Comparison of ENCODE assay signal across 20 cellular contexts in genomic region chr22:17331690-17332089, GRCh38. TPM values are rescaled to one million over a fixed set of nuclear protein-coding genes. Genes with fewer than 3 reads are reported as not detected.
DNase-seq lines count a peak whose midpoint lies in the region; ATAC-seq and TF ChIP-seq lines count a peak whose summit lies in the region.
"Had no signal": no experiment of that assay in that cellular context is flagged by ENCODE, and none has a peak within 500 bp of the region (broad histone marks: within the 10 kb centered on the region; RNA-seq: fewer than 3 reads in every experiment).

No MANE protein-coding gene starts in this region.

- peaks cover 55% of the 10 kb centered on the region for H3F3A ChIP-seq in DOHH2 (ENCODE audit: control insufficient read depth, insufficient read depth)
- H3F3A ChIP-seq in GM23338 (replicated peaks; ENCODE audit: low read depth), result peaks cover 9% of the 10 kb centered on the region; the same call in 1 of the 2 replicates

- no peaks in the 10 kb centered on the region for H3K9me3 ChIP-seq in DOHH2 (ENCODE audit: control insufficient read depth, insufficient read depth, low read length)
- H3K9me3 ChIP-seq in right lobe of liver, result no peaks in the 10 kb centered on the region
- no peaks in the 10 kb centered on the region for H3K9me3 ChIP-seq in tibial nerve
- H3K9me3 ChIP-seq: BLaER1 treated with 17β-estradiol and CSF1 and Interleukin-3, amounts not matched to agents 10 nM and 100 nM; Caco-2 had no signal

- peak overlapping the region; percentile 80 for H3K4me2 ChIP-seq in DOHH2 (ENCODE audit: low read length)
- H3K4me2 ChIP-seq in GM23338, result no peak overlapping the region

- H3K36me3 Mint-ChIP-seq in GM23338 (ENCODE audit: low read depth), result no peaks in the 10 kb centered on the region
- H3K36me3 Mint-ChIP-seq: CD8-positive, alpha-beta T cell had no signal

- TF ChIP-seq CTCF in DOHH2 (IDR thresholded peaks at IDR 0.05; ENCODE audit: low read depth, low read length, poor library complexity, severe bottlenecking) (no peak), GM23338 (conservative IDR thresholded peaks at IDR 0.05; ENCODE audit: low read depth in 2 of 2) (no peak), right lobe of liver (IDR thresholded peaks at IDR 0.05) (no peak), tibial nerve (IDR thresholded peaks at IDR 0.05) (no peak)

- peak overlapping the region; percentile 90; the same call in 1 of the 2 replicates for H2AFZ ChIP-seq in GM23338

- 25% methylated on average over 9 of the region's 9 CpGs for WGBS in right lobe of liver (ENCODE audit: insufficient coverage, low coverage, low lambda C conversion rate, missing lambda C conversion rate)
- 90 to 92% methylated on average over 9 of the region's 9 CpGs for WGBS in tibial nerve, 2 donors

- no peak for TF ChIP-seq EP300 in tibial nerve (IDR thresholded peaks at IDR 0.05)

- peaks cover 3% of the 10 kb centered on the region for H3K27me3 Mint-ChIP-seq in GM23338 (ENCODE audit: insufficient read depth, low read depth, poor library complexity)
- H3K27me3 Mint-ChIP-seq: B cell; CD4-positive, alpha-beta T cell had no signal

- H3K36me3 ChIP-seq in DOHH2 (ENCODE audit: control insufficient read depth, low read length) (no peaks in the 10 kb centered on the region), GM23338 (ENCODE audit: insufficient read depth) (no peaks in the 10 kb centered on the region), right lobe of liver (no peaks in the 10 kb centered on the region), tibial nerve (no peaks in the 10 kb centered on the region)
- H3K36me3 ChIP-seq: BLaER1 treated with 17β-estradiol and CSF1 and Interleukin-3, amounts not matched to agents 10 nM and 100 nM had no signal

- DNase-seq in GM23338 (ENCODE audit: low spot score) (no peak), right lobe of liver (peak; percentile 73 to 87 (median 86)), tibial nerve (ENCODE audit: low spot score in 2 of 2) (no peak), Kasumi-1 (lab: John Stamatoyannopoulos, UW) (no peak)
- DNase-seq: 8988T; AML-193; Caco-2; Calu3; CD4-positive, alpha-beta T cell; CD8-positive, alpha-beta T cell; DMS79 treated with DMSO at 0.1 percent for 48 hours; EL; GDM1 had no signal

- no peaks in the 10 kb centered on the region for H3K4me1 Mint-ChIP-seq in GM23338

- TF ChIP-seq POLR2A in right lobe of liver (IDR thresholded peaks at IDR 0.05) (no peak), tibial nerve (IDR thresholded peaks at IDR 0.05) (no peak)

- no peaks in the 10 kb centered on the region for H3K9me2 ChIP-seq in DOHH2 (replicated peaks; ENCODE audit: control insufficient read depth, low read length)
- no peaks in the 10 kb centered on the region for H3K9me2 ChIP-seq in GM23338 (ENCODE audit: insufficient read depth)

- H3K4me3 ChIP-seq in DOHH2 (ENCODE audit: low read length) (peak overlapping the region; percentile 45), GM23338 (no peak overlapping the region), right lobe of liver (no peak overlapping the region), tibial nerve (no peak overlapping the region)
- H3K4me3 ChIP-seq: BLaER1 treated with 17β-estradiol and CSF1 and Interleukin-3, amounts not matched to agents 10 nM and 100 nM; GM12878 had no signal

- H4K20me1 ChIP-seq in DOHH2 (ENCODE audit: control insufficient read depth, insufficient read depth, low read depth, low read length) (no peaks in the 10 kb centered on the region), GM23338 (replicated peaks; ENCODE audit: insufficient read depth) (no peaks in the 10 kb centered on the region)
- H4K20me1 ChIP-seq: BLaER1 treated with 17β-estradiol and CSF1 and Interleukin-3, amounts not matched to agents 10 nM and 100 nM had no signal

- H3K27ac Mint-ChIP-seq in GM23338, result no peak overlapping the region
- H3K27ac Mint-ChIP-seq: B cell; CD4-positive, alpha-beta T cell; CD8-positive, alpha-beta T cell had no signal

- H3K4me3 Mint-ChIP-seq in GM23338, result no peak overlapping the region
- H3K4me3 Mint-ChIP-seq: B cell; CD4-positive, alpha-beta T cell; CD8-positive, alpha-beta T cell had no signal

- ATAC-seq in GM23338 (no peak), right lobe of liver (peak; percentile 43 to 81 (median 65)), HG03432 (IDR thresholded peaks at IDR 0.05; ENCODE audit: unreplicated experiment) (no peak)
- ATAC-seq: CD8-positive, alpha-beta T cell; GM12878 had no signal

- H3K27me3 ChIP-seq in DOHH2 (ENCODE audit: control insufficient read depth, low read length) (no peaks in the 10 kb centered on the region), GM23338 (ENCODE audit: insufficient read depth) (no peaks in the 10 kb centered on the region), right lobe of liver (no peaks in the 10 kb centered on the region), tibial nerve (no peaks in the 10 kb centered on the region)
- H3K27me3 ChIP-seq: BLaER1 treated with 17β-estradiol and CSF1 and Interleukin-3, amounts not matched to agents 10 nM and 100 nM had no signal

- intact Hi-C loops in right lobe of liver (cut with DNase I), result no loop called here

- no peaks in the 10 kb centered on the region for H3K9me3 Mint-ChIP-seq in GM23338
- H3K9me3 Mint-ChIP-seq: CD4-positive, alpha-beta T cell; CD8-positive, alpha-beta T cell had no signal

- H3K27ac ChIP-seq in DOHH2 (ENCODE audit: low read depth, low read length) (peak overlapping the region; percentile 98), GM23338 (ENCODE audit: low read depth) (no peak overlapping the region), right lobe of liver (peak overlapping the region in 2 of 3 donors; percentile 84 to 86), tibial nerve (no peak overlapping the region)
- H3K27ac ChIP-seq: BLaER1 treated with 17β-estradiol and CSF1 and Interleukin-3, amounts not matched to agents 10 nM and 100 nM; C4-2B had no signal

- H3K79me2 ChIP-seq in DOHH2 (ENCODE audit: control insufficient read depth, low read length) (no peaks in the 10 kb centered on the region), GM23338 (replicated peaks; ENCODE audit: insufficient read depth) (no peaks in the 10 kb centered on the region)

- H3K4me1 ChIP-seq in DOHH2 (ENCODE audit: control insufficient read depth, low read length) (peaks cover 86% of the 10 kb centered on the region), GM23338 (ENCODE audit: insufficient read depth) (peaks cover 5% of the 10 kb centered on the region; the same call in 1 of the 2 replicates), right lobe of liver (peaks cover 0 to 39% (median 16%) of the 10 kb centered on the region in 4 donors), tibial nerve (no peaks in the 10 kb centered on the region)
- H3K4me1 ChIP-seq: Caco-2 had no signal

TF ChIP-seq in GM23338, 12 proteins besides CTCF, POLR2A, EP300 and RAD21 (continues in another document):
- TF ChIP-seq CREB1 (CRISPR knock-in tag; IDR thresholded peaks at IDR 0.05; ENCODE audit: low read depth) (no peak), EZH2 (IDR thresholded peaks at IDR 0.05; ENCODE audit: low read depth, unreplicated experiment) (no peak), ZNF114 (CRISPR knock-in tag; IDR thresholded peaks at IDR 0.05) (no peak), NANOG (IDR thresholded peaks at IDR 0.05; ENCODE audit: borderline replicate concordance) (no peak), POLR2AphosphoS5 (IDR thresholded peaks at IDR 0.05; ENCODE audit: low read depth) (no peak), STAT1 (IDR thresholded peaks at IDR 0.05; ENCODE audit: unreplicated experiment) (no peak), ZNF331 (CRISPR knock-in tag; IDR thresholded peaks at IDR 0.05; ENCODE audit: low read depth) (no peak), JUNB (IDR thresholded peaks at IDR 0.05; ENCODE audit: unreplicated experiment) (no peak)

RNA-seq across cellular contexts. Expression of gene CECR2, which starts 37.6 kb away (rescaled TPM):
- 106 and 110 TPM in 2 replicates for total RNA-seq in GM23338 (2014; rRNA removed; shearing (Covaris generic))
- polyA plus RNA-seq in GM23338 (2016; fragmentation: Nextera tagmentation; extraction: Ambion mirVana), result 18.4 and 24.2 TPM in 2 replicates
- total RNA-seq in right lobe of liver (10 to 100 TPM in 3 of 6 experiments, 1 to 10 TPM in 3; 4.9 to 12.3 (median 10.0) TPM), tibial nerve (1 to 10 TPM; 2.4 to 5.1 (median 3.6) TPM)
- total RNA-seq: CD4-positive, alpha-beta T cell had no signal
- polyA plus RNA-seq: BJ had no signal

Comparison
In these comparisons a context has a peak if more than half of its experiments do, and no peak if none do; other contexts are left out.
1. H3K27ac ChIP-seq: peak in DOHH2 (single experiment) and right lobe of liver (2 of 3); none in GM23338 (single experiment) and tibial nerve (0 of 4).
2. ATAC-seq: peak in right lobe of liver (4 of 4); none in GM23338 (single experiment) and HG03432 (single experiment).
3. DNase-seq: peak in right lobe of liver (3 of 3); none in GM23338 (single experiment), tibial nerve (0 of 2) and Kasumi-1 (0 of 2).